In the genomic region with DNA sequence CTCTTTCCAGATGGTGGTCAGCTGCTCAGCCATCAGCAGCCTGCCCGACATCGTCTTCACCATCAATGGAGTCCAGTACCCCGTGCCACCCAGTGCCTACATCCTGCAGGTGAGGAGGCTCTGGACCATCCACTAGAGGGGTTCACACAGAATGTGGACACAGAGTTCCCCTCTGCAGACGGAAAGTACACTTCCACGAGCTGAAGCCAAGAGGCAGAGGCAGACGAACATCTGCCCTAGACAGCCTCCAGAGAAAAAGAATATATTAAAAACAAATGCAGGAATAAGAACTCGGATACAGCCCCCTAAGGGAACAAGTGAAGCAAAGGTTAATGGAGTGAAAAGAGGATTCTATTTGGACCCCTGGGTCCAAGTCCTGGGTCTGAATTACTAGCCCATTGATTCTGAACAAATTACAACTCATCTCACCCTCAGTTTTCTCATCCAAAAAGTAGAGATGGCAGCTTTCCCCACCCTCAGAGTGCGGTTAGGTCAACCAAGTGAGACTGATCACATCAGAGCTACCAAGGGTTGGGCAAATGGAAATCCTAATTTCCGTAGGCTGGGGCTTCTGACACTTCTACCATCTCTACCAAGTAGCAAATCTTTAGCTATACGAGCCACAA, we compare ENCODE assay signal across 3 cellular contexts. TPM values are rescaled to one million over a fixed set of nuclear protein-coding genes. Genes with fewer than 3 reads are reported as not detected.
"Had no signal": no experiment of that assay in that cellular context is flagged by ENCODE, and none has a peak within 500 bp of the region (broad histone marks: within the 10 kb centered on the region; RNA-seq: fewer than 3 reads in every experiment).

No MANE protein-coding gene starts in this region.

RNA-seq across cellular contexts. Expression of a gene that starts 8.1 kb away (rescaled TPM):
- total RNA-seq: M059J, MCF 10A, NCI-H460 had no signal

RNA-seq across cellular contexts. Expression of a gene that starts 10.7 kb away (rescaled TPM):
- total RNA-seq: M059J, MCF 10A, NCI-H460 had no signal

RNA-seq across cellular contexts. Expression of a gene that starts 29.5 kb away (rescaled TPM):
- total RNA-seq: M059J, MCF 10A, NCI-H460 had no signal
